ENCODE assay signal across 23 cellular contexts in the genomic region with DNA sequence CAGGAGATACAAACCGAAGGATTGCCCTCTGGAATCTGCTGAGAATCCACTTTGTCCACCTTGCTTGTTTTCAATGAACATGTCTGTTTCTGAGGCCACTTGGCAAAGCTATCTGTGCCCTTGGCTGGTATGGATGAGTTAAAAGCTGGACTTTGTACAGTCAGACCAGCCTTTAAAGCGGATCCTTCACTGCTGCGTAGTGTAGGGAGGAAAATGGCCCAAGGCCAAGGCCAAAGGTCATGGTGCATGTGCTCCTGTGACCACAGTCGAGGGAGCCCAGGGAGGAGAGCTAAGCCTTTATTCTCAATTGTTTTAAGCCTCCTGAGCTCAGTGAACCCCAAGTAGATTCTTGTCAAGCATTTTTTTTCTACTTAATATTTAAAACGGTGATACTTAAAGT. TPM values are rescaled to one million over a fixed set of nuclear protein-coding genes. Genes with fewer than 3 reads are reported as not detected.
DNase-seq lines count a peak whose midpoint lies in the region; ATAC-seq and TF ChIP-seq lines count a peak whose summit lies in the region.
"Had no signal": no experiment of that assay in that cellular context is flagged by ENCODE, and none has a peak within 500 bp of the region (broad histone marks: within the 10 kb centered on the region; RNA-seq: fewer than 3 reads in every experiment).

No MANE protein-coding gene starts in this region.

- no peak for TF ChIP-seq CTCF in right lobe of liver (IDR thresholded peaks at IDR 0.05)
- no peak for TF ChIP-seq CTCF in spleen (IDR thresholded peaks at IDR 0.05 in 8 of 11, conservative IDR thresholded peaks at IDR 0.05 in 3 of 11)
- TF ChIP-seq CTCF in gastroesophageal sphincter (IDR thresholded peaks at IDR 0.05), result no peak

- no peaks in the 10 kb centered on the region for H3K9me3 ChIP-seq in MG63
- no peaks in the 10 kb centered on the region for H3K9me3 ChIP-seq in adipocyte (ENCODE audit: control insufficient read depth, low read length)
- H3K9me3 ChIP-seq in right lobe of liver, result no peaks in the 10 kb centered on the region
- no peaks in the 10 kb centered on the region for H3K9me3 ChIP-seq in spleen
- H3K9me3 ChIP-seq in gastroesophageal sphincter, result no peaks in the 10 kb centered on the region
- H3K9me3 ChIP-seq: BE2C, heart right ventricle had no signal

- H3K4me1 ChIP-seq in adipocyte (ENCODE audit: control insufficient read depth, insufficient read depth, low read length), result peaks cover 51% of the 10 kb centered on the region
- peaks cover 0 to 26% (median 12%) of the 10 kb centered on the region in 4 donors for H3K4me1 ChIP-seq in right lobe of liver
- H3K4me1 ChIP-seq in spleen, result peaks cover 5 to 58% (median 24%) of the 10 kb centered on the region in 6 donors
- peaks cover 0 to 12% (median 11%) of the 10 kb centered on the region in 3 donors for H3K4me1 ChIP-seq in gastroesophageal sphincter
- H3K4me1 ChIP-seq: BE2C had no signal

- peak overlapping the region; percentile 50 to 77 (median 76) for H3K27ac ChIP-seq in right lobe of liver
- peak overlapping the region in 5 of 8 donors; percentile 10 to 91 (median 55) for H3K27ac ChIP-seq in spleen
- H3K27ac ChIP-seq in gastroesophageal sphincter, result no peak overlapping the region
- H3K27ac ChIP-seq: GM23248 had no signal

- peak overlapping the region; percentile 20 for H3K9ac ChIP-seq in adipocyte (ENCODE audit: low read length)
- H3K9ac ChIP-seq: GM23248 had no signal

- no peak for TF ChIP-seq EP300 in gastroesophageal sphincter (IDR thresholded peaks at IDR 0.05)

- TF ChIP-seq POLR2A in right lobe of liver (IDR thresholded peaks at IDR 0.05), result no peak
- TF ChIP-seq POLR2A in spleen (IDR thresholded peaks at IDR 0.05), result no peak
- no peak for TF ChIP-seq POLR2A in gastroesophageal sphincter (IDR thresholded peaks at IDR 0.05)

- H3K36me3 ChIP-seq in MG63, result no peaks in the 10 kb centered on the region
- no peaks in the 10 kb centered on the region for H3K36me3 ChIP-seq in adipocyte (ENCODE audit: control insufficient read depth, insufficient read depth, low read length, severe bottlenecking)
- no peaks in the 10 kb centered on the region for H3K36me3 ChIP-seq in right lobe of liver
- peaks cover 0 to under 1% (median 0%) of the 10 kb centered on the region in 6 donors for H3K36me3 ChIP-seq in spleen
- H3K36me3 ChIP-seq in gastroesophageal sphincter, result no peaks in the 10 kb centered on the region
- H3K36me3 ChIP-seq: BE2C, heart right ventricle had no signal

- intact Hi-C loops in right lobe of liver (cut with DNase I), result no loop called here
- intact Hi-C loops in spleen (cut with DNase I; ENCODE audit: low total_unique reads), result no loop called here

- H3K27me3 ChIP-seq in MG63 (no peaks in the 10 kb centered on the region), adipocyte (replicated peaks; ENCODE audit: control insufficient read depth, insufficient read depth, low read length) (no peaks in the 10 kb centered on the region), right lobe of liver (no peaks in the 10 kb centered on the region), spleen (replicated peaks in 1 of 7) (peaks cover 0 to 4% (median 0%) of the 10 kb centered on the region in 7 donors), gastroesophageal sphincter (peaks cover 8% of the 10 kb centered on the region)
- H3K27me3 ChIP-seq: BE2C, heart right ventricle had no signal

- ATAC-seq in right lobe of liver, result peak; percentile 82 to 95 (median 89)
- no peak for ATAC-seq in gastroesophageal sphincter
- no peak for ATAC-seq in HG03457 (IDR thresholded peaks at IDR 0.05; ENCODE audit: unreplicated experiment)

- WGBS in right lobe of liver (ENCODE audit: insufficient coverage, low coverage, low lambda C conversion rate, missing lambda C conversion rate), result 6% methylated on average over 5 of the region's 5 CpGs
- 43 to 57% (median 51%) methylated on average over 5 of the region's 5 CpGs for WGBS in spleen, 5 donors
- 34 to 56% methylated on average over 5 of the region's 5 CpGs for WGBS in gastroesophageal sphincter (ENCODE audit: low coverage in 1 of 2), 2 donors

- DNase-seq in MG63, result peak; percentile 39
- DNase-seq in adipocyte (ENCODE audit: low read depth), result no peak
- DNase-seq in right lobe of liver, result peak; percentile 88 to 96 (median 90)
- no peak for DNase-seq in spleen
- no peak for DNase-seq in AG08395 (ENCODE audit: low spot score)
- DNase-seq in NCI-H2029 (lab: John Stamatoyannopoulos, UW), result no peak
- DNase-seq: activated CD4-positive, alpha-beta T cell treated with anti-CD3 and anti-CD28 coated beads, Interleukin-2, amount 10 ng/mL, durations not matched to agents 7 days and 5 days; activated CD8-positive, alpha-beta memory T cell treated with anti-CD3 and anti-CD28 coated beads, Interleukin-2, amount 50 U/mL, for 48 hours; activated gamma-delta T cell treated with Interleukin-2 at 50 U/mL for 16 hours; aorta; BE2C; cerebellar nuclear complex; effector memory CD4-positive, alpha-beta T cell; GDM1; GM23248; NCI-H146; NCI-H774; stimulated activated CD4-positive, alpha-beta T cell treated with anti-CD3 and anti-CD28 coated beads, Interleukin-4, amount 100 ng/mL, for 1 hour; T1000 had no signal

- no peak overlapping the region for H3K4me3 ChIP-seq in MG63
- no peak overlapping the region for H3K4me3 ChIP-seq in adipocyte (ENCODE audit: low read length)
- H3K4me3 ChIP-seq in right lobe of liver, result no peak overlapping the region
- no peak overlapping the region for H3K4me3 ChIP-seq in spleen
- H3K4me3 ChIP-seq in gastroesophageal sphincter, result no peak overlapping the region
- H3K4me3 ChIP-seq: GM23248, heart right ventricle had no signal

RNA-seq across cellular contexts. Expression of a gene that starts 37.0 kb away (rescaled TPM):
- not detected in 2 replicates for total RNA-seq in MG63 (2014; rRNA removed; shearing (Covaris generic); ENCODE audit: low replicate concordance)
- total RNA-seq in right lobe of liver (1 to 10 TPM in 4 of 6 experiments, under 1 TPM in 2; 0.43 to 3.5 (median 1.1) TPM), spleen (10 to 100 TPM in 6 of 7 donors, 1 to 10 TPM in 1; 8.9 to 45.6 (median 20.6) TPM), gastroesophageal sphincter (1 to 10 TPM in 1 of 4 donors, under 1 TPM in 2, not detected in 1; 0.31 to 1.1 (median 0.81) TPM)
- polyA plus RNA-seq in spleen, result 1 to 10 TPM in 2 of 3 donors, under 1 TPM in 1; 0.27 to 2.1 (median 1.3) TPM
- total RNA-seq: activated CD4-positive, alpha-beta T cell treated with anti-CD3 and anti-CD28 coated beads, Interleukin-2, amount 10 ng/mL, durations not matched to agents 7 days and 5 days; temporal lobe had no signal

Comparison
In these comparisons a context has a peak if more than half of its experiments do, and no peak if none do; other contexts are left out.
1. DNase-seq: peak in MG63 (single experiment) and right lobe of liver (3 of 3); none in adipocyte (single experiment), spleen (single experiment), AG08395 (single experiment) and NCI-H2029 (single experiment).
2. ATAC-seq: peak in right lobe of liver (4 of 4); none in gastroesophageal sphincter (single experiment) and HG03457 (single experiment).
3. H3K27ac ChIP-seq: peak in right lobe of liver (3 of 3) and spleen (5 of 8); none in gastroesophageal sphincter (0 of 4).